Comparison of ENCODE assay signal across 20 cellular contexts in genomic region chr6:141118991-141119390, GRCh38.
DNase-seq lines count a peak whose midpoint lies in the region; ATAC-seq and TF ChIP-seq lines count a peak whose summit lies in the region.
"Had no signal": no experiment of that assay in that cellular context is flagged by ENCODE, and none has a peak within 500 bp of the region (broad histone marks: within the 10 kb centered on the region; RNA-seq: fewer than 3 reads in every experiment).

No MANE protein-coding gene starts in this region.

- H3K27ac Mint-ChIP-seq in nephron (peak overlapping the region in 2 of 3 experiments; percentile 3 to 67), neural progenitor cell (no peak overlapping the region)
- H3K27ac Mint-ChIP-seq: CD14-positive monocyte; CD4-positive, alpha-beta memory T cell; CD8-positive, alpha-beta memory T cell had no signal

- DNase-seq in HCT116 (ENCODE audit: low read depth, low spot score) (no peak), foreskin melanocyte (peak; percentile 82), body of pancreas (no peak), neural progenitor cell (ENCODE audit: low spot score) (no peak), middle frontal gyrus (ENCODE audit: extremely low spot score, low spot score) (no peak)
- no peak for DNase-seq in NK-92 treated with Interleukin-12 subunit alpha and Interleukin-12 subunit beta, amount 100 ng/mL, for 24 hours (lab: John Stamatoyannopoulos, UW)
- DNase-seq: 8988T; ACHN; BE2C; C1 segment of cervical spinal cord; Caco-2; Calu3; CD4-positive, alpha-beta memory T cell; CD4-positive, CD25-positive, alpha-beta regulatory T cell; CD8-positive, alpha-beta memory T cell; DMS79 treated with DMSO at 0.1 percent for 48 hours; GF-D8 had no signal

- no peak for TF ChIP-seq POLR2A in HCT116 (IDR thresholded peaks at IDR 0.05; ENCODE audit: borderline replicate concordance, extremely low read depth, insufficient read depth, insufficient read length)
- no peak for TF ChIP-seq POLR2A in body of pancreas (IDR thresholded peaks at IDR 0.05)

- H3K27me3 ChIP-seq in HCT116 (ENCODE audit: insufficient read depth, low read length) (no peaks in the 10 kb centered on the region), body of pancreas (no peaks in the 10 kb centered on the region), neural progenitor cell (no peaks in the 10 kb centered on the region)
- H3K27me3 ChIP-seq: BE2C, BLaER1 had no signal

- H3K9me2 ChIP-seq in HCT116 (ENCODE audit: insufficient read depth): no peaks in the 10 kb centered on the region

- H3K36me3 Mint-ChIP-seq in nephron (ENCODE audit: low read depth) (no peaks in the 10 kb centered on the region), neural progenitor cell (no peaks in the 10 kb centered on the region)
- H3K36me3 Mint-ChIP-seq: CD14-positive monocyte; CD4-positive, alpha-beta memory T cell; CD4-positive, CD25-positive, alpha-beta regulatory T cell; CD8-positive, alpha-beta memory T cell had no signal

- TF ChIP-seq CTCF in HCT116 (IDR thresholded peaks at IDR 0.05 in 2 of 3, conservative IDR thresholded peaks at IDR 0.05 in 1 of 3; ENCODE audit: borderline replicate concordance in 1 of 3, insufficient read depth in 1 of 3, low read depth in 2 of 3, low read length in 2 of 3) (no peak), nephron (IDR thresholded peaks at IDR 0.05; ENCODE audit: unreplicated experiment in 3 of 3) (no peak), body of pancreas (IDR thresholded peaks at IDR 0.05) (no peak), neural progenitor cell (IDR thresholded peaks at IDR 0.05) (no peak)

- H3F3A ChIP-seq in neural progenitor cell (ENCODE audit: low read depth): no peaks in the 10 kb centered on the region

- no peaks in the 10 kb centered on the region for H3K79me2 ChIP-seq in HCT116 (ENCODE audit: insufficient read depth, low read length)
- H3K79me2 ChIP-seq in neural progenitor cell (ENCODE audit: low read depth): no peaks in the 10 kb centered on the region

- no TSS peak for BruUV-seq in HCT116 (replicated peaks; lab: Mats Ljungman, UMichigan)

- H3K27me3 Mint-ChIP-seq in nephron (ENCODE audit: low read depth) (no peaks in the 10 kb centered on the region), neural progenitor cell (ENCODE audit: insufficient read depth, low read depth) (peaks cover 2% of the 10 kb centered on the region)
- H3K27me3 Mint-ChIP-seq: CD4-positive, CD25-positive, alpha-beta regulatory T cell had no signal

- H3K4me1 ChIP-seq in HCT116 (ENCODE audit: control insufficient read depth in 1 of 2, insufficient read depth in 2 of 2, low read length in 2 of 2) (no peaks in the 10 kb centered on the region), body of pancreas (no peaks in the 10 kb centered on the region), neural progenitor cell (no peaks in the 10 kb centered on the region)
- H3K4me1 ChIP-seq: BE2C, BLaER1, Caco-2 had no signal

- H4K20me1 ChIP-seq in HCT116 (ENCODE audit: insufficient read depth): no peaks in the 10 kb centered on the region
- H4K20me1 ChIP-seq in neural progenitor cell (ENCODE audit: low read depth): no peaks in the 10 kb centered on the region
- H4K20me1 ChIP-seq: BLaER1 had no signal

- H3K4me1 Mint-ChIP-seq in nephron: peaks cover 26% of the 10 kb centered on the region
- H3K4me1 Mint-ChIP-seq in neural progenitor cell: no peaks in the 10 kb centered on the region
- H3K4me1 Mint-ChIP-seq: CD14-positive monocyte; CD8-positive, alpha-beta memory T cell had no signal

- intact Hi-C loops in HCT116 (cut with micrococcal nuclease) (no loop called here), body of pancreas (cut with DNase I) (no loop called here)

- H3K4me3 ChIP-seq in HCT116 (replicated peaks in 1 of 2; ENCODE audit: low read depth in 1 of 2, low read length in 2 of 2) (no peak overlapping the region), body of pancreas (no peak overlapping the region), neural progenitor cell (no peak overlapping the region)
- H3K4me3 ChIP-seq: BLaER1 had no signal

- no peaks in the 10 kb centered on the region for H3K9me3 ChIP-seq in HCT116 (ENCODE audit: control insufficient read depth in 1 of 2, insufficient read depth in 1 of 2, low read depth in 1 of 2, low read length in 2 of 2)
- H3K9me3 ChIP-seq in body of pancreas: no peaks in the 10 kb centered on the region
- no peaks in the 10 kb centered on the region for H3K9me3 ChIP-seq in neural progenitor cell (ENCODE audit: low read depth)
- H3K9me3 ChIP-seq: BE2C, BLaER1, Caco-2 had no signal

- peak overlapping the region; percentile 38 for H2AFZ ChIP-seq in HCT116 (ENCODE audit: low read depth, low read length, poor library complexity, severe bottlenecking)
- no peak overlapping the region for H2AFZ ChIP-seq in neural progenitor cell (replicated peaks)

- H3K36me3 ChIP-seq in HCT116 (ENCODE audit: control insufficient read depth in 1 of 2, insufficient read depth in 2 of 2, low read length in 2 of 2) (no peaks in the 10 kb centered on the region), body of pancreas (replicated peaks in 1 of 2; ENCODE audit: insufficient read depth in 1 of 2, low read depth in 2 of 2) (no peaks in the 10 kb centered on the region), neural progenitor cell (no peaks in the 10 kb centered on the region)
- H3K36me3 ChIP-seq: BE2C, BLaER1 had no signal

- 28 to 39% methylated on average over 2 of the region's 2 CpGs for WGBS in body of pancreas, 2 donors

- RAD21 ChIA-PET in HCT116 (lab: Charles Lee; ENCODE audit: low non-redundant PET in 1 of 2, low total read pairs in 2 of 2, uncharacterized antibody in 2 of 2, unreplicated experiment in 2 of 2): no interaction called here

- ATAC-seq in HCT116 (no peak), body of pancreas (no peak)

- no peak overlapping the region for H3K4me3 Mint-ChIP-seq in nephron
- H3K4me3 Mint-ChIP-seq in neural progenitor cell: no peak overlapping the region
- H3K4me3 Mint-ChIP-seq: CD14-positive monocyte; CD4-positive, alpha-beta memory T cell; CD4-positive, CD25-positive, alpha-beta regulatory T cell; CD8-positive, alpha-beta memory T cell had no signal

- CTCF ChIA-PET in HCT116 (lab: Charles Lee): interaction anchor here (0.7 kb wide), 1 partner anchor 348 kb away, joined by 3 read pairs; no protein-coding TSS in a partner anchor

- no peak overlapping the region for H3K9ac ChIP-seq in HCT116 (ENCODE audit: low read length)
- no peak overlapping the region for H3K9ac ChIP-seq in neural progenitor cell
- H3K9ac ChIP-seq: BLaER1 had no signal

- H3K9me3 Mint-ChIP-seq in nephron (peaks cover 3% of the 10 kb centered on the region), neural progenitor cell (peaks cover 3% of the 10 kb centered on the region)

- TF ChIP-seq RAD21 in HCT116 (IDR thresholded peaks at IDR 0.05; ENCODE audit: low read depth): no peak

- no peak overlapping the region for H3K27ac ChIP-seq in HCT116 (ENCODE audit: low read depth, low read length)
- H3K27ac ChIP-seq in body of pancreas: no peak overlapping the region
- no peak overlapping the region for H3K27ac ChIP-seq in neural progenitor cell
- H3K27ac ChIP-seq: BLaER1 had no signal

- H3K4me2 ChIP-seq in HCT116 (ENCODE audit: low read length) (no peak overlapping the region), neural progenitor cell (no peak overlapping the region)
- H3K4me2 ChIP-seq: BLaER1 had no signal

- POLR2A ChIA-PET in HCT116 (lab: Charles Lee): no interaction called here

TF ChIP-seq in HCT116, 20 proteins besides CTCF, POLR2A, EP300 and RAD21:
- TF ChIP-seq ELF1 (IDR thresholded peaks at IDR 0.05; ENCODE audit: borderline replicate concordance, low read depth): no peak
